28 cellular contexts compared by ENCODE assay signal in the genomic region with DNA sequence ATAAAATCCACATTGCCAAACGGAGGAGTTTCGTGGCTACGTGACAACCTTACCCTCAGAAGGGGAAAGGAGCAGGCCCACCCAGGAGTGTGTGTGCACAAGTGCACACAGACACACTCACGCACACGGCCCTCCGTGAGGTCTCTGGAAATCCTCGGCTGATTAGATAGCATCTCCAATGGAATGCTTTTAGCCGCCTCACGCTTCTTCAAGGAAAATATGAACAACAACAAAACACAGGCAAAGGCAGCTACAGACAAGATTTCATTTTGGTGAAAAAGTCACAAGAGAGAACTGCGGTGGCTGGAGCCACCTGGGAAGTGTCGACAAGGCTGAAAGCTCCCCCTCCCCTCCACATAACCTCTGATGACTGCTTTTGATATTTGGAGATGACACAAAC.
DNase-seq lines count a peak whose midpoint lies in the region; ATAC-seq, FAIRE-seq and TF ChIP-seq lines count a peak whose summit lies in the region.
"Had no signal": no experiment of that assay in that cellular context is flagged by ENCODE, and none has a peak within 500 bp of the region (broad histone marks: within the 10 kb centered on the region; RNA-seq: fewer than 3 reads in every experiment).

No MANE protein-coding gene starts in this region.

- no peak overlapping the region for H2AK5ac ChIP-seq in trophoblast cell (ENCODE audit: low read length)

- H4K12ac ChIP-seq in trophoblast cell (ENCODE audit: low read depth, low read length), result no peak overlapping the region

- no peak for TF ChIP-seq POLR2A in K562 (conservative IDR thresholded peaks at IDR 0.05)

- H2AFZ ChIP-seq in K562 (ENCODE audit: low read depth, low read length) (0 out of 2 replicates have a peak overlapping the region, but pooled peaks have one; percentile 45), trophoblast cell (ENCODE audit: insufficient read depth, low read length, poor library complexity) (peak overlapping the region; percentile 51)

- no peaks in the 10 kb centered on the region for H3K79me2 ChIP-seq in K562 (ENCODE audit: control insufficient read depth, insufficient read depth, low read length)
- peaks cover 6% of the 10 kb centered on the region for H3K79me2 ChIP-seq in trophoblast cell (ENCODE audit: control insufficient read depth, insufficient read depth, low read length, poor library complexity)

- TF ChIP-seq EP300 in K562 (IDR thresholded peaks at IDR 0.05; ENCODE audit: low read length), result no peak

- peaks cover 53% of the 10 kb centered on the region for H3K79me1 ChIP-seq in trophoblast cell (ENCODE audit: low read length)

- peak overlapping the region; percentile 97 for H2BK12ac ChIP-seq in trophoblast cell (ENCODE audit: low read length)

- peak overlapping the region; percentile 92 for H3K18ac ChIP-seq in trophoblast cell (ENCODE audit: low read length)

- H3K27ac ChIP-seq in cardiac muscle cell (peak overlapping the region; percentile 21), K562 (ENCODE audit: extremely low read depth, low read depth, low read length) (no peak overlapping the region), trophoblast cell (ENCODE audit: low read depth, low read length) (peak overlapping the region; percentile 98), pancreas (no peak overlapping the region)
- H3K27ac ChIP-seq: BLaER1 had no signal

- in situ Hi-C loops in K562 (cut with MboI), result no loop called here

- H3K4me2 ChIP-seq in K562 (ENCODE audit: insufficient read depth, low read length) (no peak overlapping the region), trophoblast cell (ENCODE audit: low read length) (peak overlapping the region; percentile 23)
- H3K4me2 ChIP-seq: BLaER1 had no signal

- H2BK120ac ChIP-seq in trophoblast cell (ENCODE audit: insufficient read depth, low read length, poor library complexity), result peak overlapping the region; percentile 97

- peak overlapping the region; percentile 61 for H2BK5ac ChIP-seq in trophoblast cell (ENCODE audit: low read depth, low read length, poor library complexity)

- CTCF ChIA-PET in K562 (lab: Yijun Ruan, JAX; ENCODE audit: low intra/inter-chr PET ratio), result no interaction called here

- H3K4ac ChIP-seq in trophoblast cell (ENCODE audit: low read depth, low read length), result no peak overlapping the region

- DNase-seq in cardiac muscle cell (ENCODE audit: low read depth in 1 of 2, low spot score in 1 of 2) (no peak), left cardiac atrium (no peak), K562 (ENCODE audit: extremely low read depth in 1 of 4, low spot score in 3 of 4) (no peak), islet precursor cell (peak; percentile 69), trophoblast cell (peak in 1 of 2 donors; percentile 54), iPS-NIHi7 (ENCODE audit: extremely low spot score) (no peak), pancreas (no peak)
- DNase-seq: 8988T; ACHN; BE2C; C1 segment of cervical spinal cord; CD4-positive, alpha-beta memory T cell; CD4-positive, CD25-positive, alpha-beta regulatory T cell; CD8-positive, alpha-beta memory T cell; COR-L47; DMS 273 treated with DMSO at 0.1 percent for 48 hours; DMS153; DMS53; DMS79; DND-41; EL; GDM1 had no signal

- POLR2A ChIA-PET in K562 (lab: Yijun Ruan, JAX), result no interaction called here

- peaks cover 16% of the 10 kb centered on the region for H3K4me1 ChIP-seq in cardiac muscle cell (ENCODE audit: low read depth)
- H3K4me1 ChIP-seq in K562 (replicated peaks in 1 of 2; ENCODE audit: control insufficient read depth in 2 of 2, insufficient read depth in 2 of 2, low read length in 2 of 2), result peaks cover 0 to 3% of the 10 kb centered on the region in 2 experiments; a peak in 2 of 5 replicates
- peaks cover 30 to 36% of the 10 kb centered on the region in 2 experiments for H3K4me1 ChIP-seq in trophoblast cell (ENCODE audit: control insufficient read depth in 1 of 2, insufficient read depth in 2 of 2, low read length in 2 of 2)
- no peaks in the 10 kb centered on the region for H3K4me1 ChIP-seq in pancreas
- H3K4me1 ChIP-seq: BE2C, BLaER1 had no signal

- BruUV-seq in K562 (replicated peaks; lab: Mats Ljungman, UMichigan), result no TSS peak

- WGBS in K562 (ENCODE audit: insufficient coverage, low coverage, missing lambda C conversion rate), result 19% methylated on average over 10 of the region's 11 CpGs
- no CpG with 5 or more reads among the region's 11 CpGs for WGBS in trophoblast cell (ENCODE audit: extremely low coverage, insufficient coverage, insufficient read length)
- 51 to 60% methylated on average over 11 of the region's 11 CpGs for whole genome bisulfite sequencing in pancreas, 2 donors

- peak overlapping the region; percentile 99 for H4K91ac ChIP-seq in trophoblast cell (ENCODE audit: low read depth, low read length)

- FAIRE-seq in K562 (lab: Jason Lieb, UNC) (no peak), pancreas (lab: Jason Lieb, UNC) (no peak)
- FAIRE-seq: A204.1, GM12878, GM12892, GM18507 had no signal

- H3K23ac ChIP-seq in trophoblast cell (ENCODE audit: low read length), result no peak overlapping the region

- no peaks in the 10 kb centered on the region for H3K9me3 ChIP-seq in cardiac muscle cell (ENCODE audit: low read depth)
- H3K9me3 ChIP-seq in K562 (replicated peaks; ENCODE audit: control insufficient read depth, insufficient read depth, low read depth, low read length), result no peaks in the 10 kb centered on the region
- H3K9me3 ChIP-seq in trophoblast cell (ENCODE audit: insufficient read depth, low read depth, low read length), result no peaks in the 10 kb centered on the region
- no peaks in the 10 kb centered on the region for H3K9me3 ChIP-seq in pancreas
- H3K9me3 ChIP-seq: BE2C, BLaER1 had no signal

- no peaks in the 10 kb centered on the region for H4K20me1 ChIP-seq in K562 (replicated peaks; ENCODE audit: control insufficient read depth, insufficient read depth, low read length)
- H4K20me1 ChIP-seq: BLaER1 had no signal

- H3K27me3 ChIP-seq in cardiac muscle cell, result no peaks in the 10 kb centered on the region
- H3K27me3 ChIP-seq in K562 (ENCODE audit: control insufficient read depth in 2 of 2, insufficient read depth in 2 of 2, low read length in 2 of 2), result no peaks in the 10 kb centered on the region
- H3K27me3 ChIP-seq in trophoblast cell (ENCODE audit: insufficient read depth, low read length), result no peaks in the 10 kb centered on the region
- H3K27me3 ChIP-seq in pancreas, result peaks cover 0 to 3% (median 0%) of the 10 kb centered on the region in 4 donors
- H3K27me3 ChIP-seq: BE2C, BLaER1 had no signal

- H3K9ac ChIP-seq in K562 (ENCODE audit: insufficient read depth in 1 of 2, low read depth in 2 of 2, low read length in 2 of 2) (no peak overlapping the region), trophoblast cell (ENCODE audit: low read length) (no peak overlapping the region)
- H3K9ac ChIP-seq: BLaER1 had no signal

- ATAC-seq in left cardiac atrium (no peak), K562 (no peak), HG03469 (IDR thresholded peaks at IDR 0.05; ENCODE audit: unreplicated experiment) (no peak), pancreas (no peak)
- ATAC-seq: GM12878 had no signal

- H3K9me1 ChIP-seq in K562 (ENCODE audit: control insufficient read depth, insufficient read depth, low read length), result no peaks in the 10 kb centered on the region

- peak overlapping the region; percentile 36 for H4K8ac ChIP-seq in trophoblast cell (ENCODE audit: low read depth, low read length)

- no peak overlapping the region for H3K4me3 ChIP-seq in cardiac muscle cell
- no peak overlapping the region for H3K4me3 ChIP-seq in K562
- H3K4me3 ChIP-seq in trophoblast cell (ENCODE audit: low read depth, low read length), result no peak overlapping the region
- no peak overlapping the region for H3K4me3 ChIP-seq in pancreas
- H3K4me3 ChIP-seq: BLaER1, GM12878 had no signal

- no peaks in the 10 kb centered on the region for H3K36me3 ChIP-seq in cardiac muscle cell
- H3K36me3 ChIP-seq in K562 (ENCODE audit: control insufficient read depth, insufficient read depth, low read length), result no peaks in the 10 kb centered on the region
- no peaks in the 10 kb centered on the region for H3K36me3 ChIP-seq in trophoblast cell (ENCODE audit: control insufficient read depth in 1 of 2, insufficient read depth in 2 of 2, low read length in 2 of 2)
- H3K36me3 ChIP-seq in pancreas, result no peaks in the 10 kb centered on the region
- H3K36me3 ChIP-seq: BE2C, BLaER1 had no signal

- TF ChIP-seq CTCF in cardiac muscle cell (IDR thresholded peaks at IDR 0.05; ENCODE audit: low read depth, low read length) (no peak), K562 (IDR thresholded peaks at IDR 0.05 in 2 of 3, conservative IDR thresholded peaks at IDR 0.05 in 1 of 3; ENCODE audit: insufficient read depth in 2 of 3, low read depth in 1 of 3, low read length in 3 of 3) (no peak), pancreas (IDR thresholded peaks at IDR 0.05) (no peak)

- intact Hi-C loops in left cardiac atrium (cut with DNase I) (no loop called here), K562 (cut with micrococcal nuclease) (loop anchor here (10.0 kb wide), 1 partner anchor 1857 kb away; no protein-coding TSS in a partner anchor), pancreas (cut with DNase I) (no loop called here)

- TF ChIP-seq RAD21 in K562 (CRISPR knock-in tag; conservative IDR thresholded peaks at IDR 0.05 in 1 of 2, IDR thresholded peaks at IDR 0.05 in 1 of 2), result no peak

- H3K14ac ChIP-seq in trophoblast cell (ENCODE audit: low read length), result no peak overlapping the region

TF ChIP-seq in K562, 482 proteins besides CTCF, POLR2A, EP300 and RAD21 (continues in another document):
- TF ChIP-seq, protein P1, sequence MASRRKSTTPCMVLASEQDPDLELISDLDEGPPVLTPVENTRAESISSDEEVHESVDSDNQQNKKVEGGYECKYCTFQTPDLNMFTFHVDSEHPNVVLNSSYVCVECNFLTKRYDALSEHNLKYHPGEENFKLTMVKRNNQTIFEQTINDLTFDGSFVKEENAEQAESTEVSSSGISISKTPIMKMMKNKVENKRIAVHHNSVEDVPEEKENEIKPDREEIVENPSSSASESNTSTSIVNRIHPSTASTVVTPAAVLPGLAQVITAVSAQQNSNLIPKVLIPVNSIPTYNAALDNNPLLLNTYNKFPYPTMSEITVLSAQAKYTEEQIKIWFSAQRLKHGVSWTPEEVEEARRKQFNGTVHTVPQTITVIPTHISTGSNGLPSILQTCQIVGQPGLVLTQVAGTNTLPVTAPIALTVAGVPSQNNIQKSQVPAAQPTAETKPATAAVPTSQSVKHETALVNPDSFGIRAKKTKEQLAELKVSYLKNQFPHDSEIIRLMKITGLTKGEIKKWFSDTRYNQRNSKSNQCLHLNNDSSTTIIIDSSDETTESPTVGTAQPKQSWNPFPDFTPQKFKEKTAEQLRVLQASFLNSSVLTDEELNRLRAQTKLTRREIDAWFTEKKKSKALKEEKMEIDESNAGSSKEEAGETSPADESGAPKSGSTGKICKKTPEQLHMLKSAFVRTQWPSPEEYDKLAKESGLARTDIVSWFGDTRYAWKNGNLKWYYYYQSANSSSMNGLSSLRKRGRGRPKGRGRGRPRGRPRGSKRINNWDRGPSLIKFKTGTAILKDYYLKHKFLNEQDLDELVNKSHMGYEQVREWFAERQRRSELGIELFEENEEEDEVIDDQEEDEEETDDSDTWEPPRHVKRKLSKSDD (conservative IDR thresholded peaks at IDR 0.05; ENCODE audit: low read length), result no peak
- no peak for TF ChIP-seq RCOR1 (IDR thresholded peaks at IDR 0.05; ENCODE audit: borderline replicate concordance in 1 of 2, low read depth in 2 of 2, low read length in 2 of 2)
- no peak for TF ChIP-seq EGR1 (conservative IDR thresholded peaks at IDR 0.05)
- TF ChIP-seq BRD4 (IDR thresholded peaks at IDR 0.05), result no peak
- TF ChIP-seq E2F3 (CRISPR knock-in tag; IDR thresholded peaks at IDR 0.05), result no peak

Comparison
In these comparisons a context has a peak if more than half of its experiments do, and no peak if none do; other contexts are left out.
1. H3K27ac ChIP-seq: peak in cardiac muscle cell (single experiment) and trophoblast cell (single experiment); none in K562 (single experiment) and pancreas (0 of 4).